Comparison of ENCODE assay signal across 8 cellular contexts in the genomic region with DNA sequence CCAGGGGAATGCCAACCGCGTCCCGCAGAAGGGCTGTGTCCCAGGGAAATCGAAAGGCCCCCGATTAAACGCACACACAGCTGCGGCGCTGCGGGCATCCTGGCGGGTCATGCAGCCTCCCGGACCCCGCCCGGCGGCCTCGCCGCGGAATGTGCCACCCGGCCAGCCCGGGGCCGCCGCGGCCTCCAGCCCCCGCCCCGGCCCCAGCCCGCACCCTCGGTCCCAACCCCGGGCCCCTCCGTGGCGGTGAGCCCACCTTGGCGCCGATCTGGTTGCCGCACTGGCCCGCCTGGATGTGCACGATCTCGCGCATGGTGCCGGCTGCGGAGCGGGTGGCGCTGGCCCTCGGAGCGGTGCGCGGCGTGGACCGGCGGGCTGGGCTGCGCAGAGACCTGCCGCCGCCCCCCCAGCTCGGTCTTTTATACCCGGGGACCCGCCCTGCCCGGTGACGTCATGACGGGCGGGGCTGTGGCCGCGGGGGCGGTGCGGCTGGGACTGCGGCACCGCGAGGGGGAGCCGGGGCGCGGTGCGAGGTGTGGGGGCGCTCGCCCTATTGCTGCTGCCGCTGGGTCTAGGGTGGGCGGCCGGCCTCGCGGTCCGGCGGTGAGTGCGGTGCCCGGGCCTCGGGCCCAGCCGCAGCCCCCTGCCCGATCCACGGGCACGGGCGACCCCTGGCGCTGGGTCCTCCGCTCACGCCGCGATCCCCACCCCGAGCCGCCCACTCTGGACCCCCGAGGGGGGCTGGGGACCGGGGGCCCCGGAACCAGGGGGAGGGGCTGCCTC. TPM values are rescaled to one million over a fixed set of nuclear protein-coding genes. Genes with fewer than 3 reads are reported as not detected.
A peak's percentile ranks its signal among the peaks of the same experiment; 100 is the strongest.
DNase-seq lines count a peak whose midpoint lies in the region; ATAC-seq and TF ChIP-seq lines count a peak whose summit lies in the region.

A gene (minus strand): TSS at position 394 of the 783 bp plus-strand sequence. CDS start 81 bp downstream, at position 313.

- peak within 1 kb of the TSS; percentile 90 for H3K27ac ChIP-seq in caudate nucleus (ENCODE audit: low read depth, low read length)

- no peaks in the 10 kb centered on the region for H3K36me3 Mint-ChIP-seq in activated B cell treated with CpG ODN at 0.5 μM for 24 hours (ENCODE audit: low read depth)

- peak; percentile 80 for ATAC-seq in HG02610 (IDR thresholded peaks at IDR 0.05; ENCODE audit: unreplicated experiment)
- peak; percentile 89 for ATAC-seq in activated B cell treated with CpG ODN at 0.5 μM for 24 hours (ENCODE audit: low read depth)

- DNase-seq in DMS153 (lab: John Stamatoyannopoulos, UW) (peak; percentile 14), DMS153 treated with DMSO at 0.1 percent for 48 hours (lab: John Stamatoyannopoulos, UW; ENCODE audit: unreplicated experiment) (no peak), NCI-H128 (lab: John Stamatoyannopoulos, UW; ENCODE audit: unreplicated experiment) (peak; percentile 50), activated B cell treated with CpG ODN at 0.5 μM for 24 hours (peak; percentile 91), caudate nucleus (lab: John Stamatoyannopoulos, UW) (peak in 59 of 61 donors; percentile 14 to 91 (median 71)), islet precursor cell (peak; percentile 86)
- DNase-seq in stimulated activated CD4-positive, alpha-beta T cell treated with anti-CD3 and anti-CD28 coated beads, Interleukin-12 subunit alpha, Interleukin-12 subunit beta, amount 100 ng/mL, for 48 hours (ENCODE audit: low read depth in 2 of 3, low spot score in 1 of 3), result peak; percentile 50 to 75 (median 67)

- no peak for TF ChIP-seq CTCF in activated B cell treated with CpG ODN at 0.5 μM for 24 hours (IDR thresholded peaks at IDR 0.05)

- peaks cover 31% of the 10 kb centered on the region for H3K4me1 Mint-ChIP-seq in activated B cell treated with CpG ODN at 0.5 μM for 24 hours

- POLR2A ChIA-PET in activated B cell treated with CpG ODN at 0.5 μM for 24 hours (lab: Charles Lee), result interaction anchor here (0.6 to 1.2 kb wide), 6 partner anchors 38 to 864 kb away, joined by 3 to 5 read pairs (median 4); a partner anchor contains a TSS

- intact Hi-C loops in activated B cell treated with CpG ODN at 0.5 μM for 24 hours (cut with micrococcal nuclease), result loop anchor here (1.0 to 5.0 kb wide), 6 partner anchors 31 to 977 kb away; a partner anchor contains a TSS

- H3K27me3 Mint-ChIP-seq in activated B cell treated with CpG ODN at 0.5 μM for 24 hours, result peaks cover 3% of the 10 kb centered on the region

- CTCF ChIA-PET in activated B cell treated with CpG ODN at 0.5 μM for 24 hours (lab: Charles Lee), result interaction anchor here (0.6 to 1.3 kb wide), 5 partner anchors 30 to 104 kb away, joined by 3 to 5 read pairs (median 3); a partner anchor contains a TSS

- peak within 1 kb of the TSS; percentile 85 for H3K4me3 Mint-ChIP-seq in activated B cell treated with CpG ODN at 0.5 μM for 24 hours

- no peaks in the 10 kb centered on the region for H3K9me3 Mint-ChIP-seq in activated B cell treated with CpG ODN at 0.5 μM for 24 hours

- peak within 1 kb of the TSS; percentile 83 for H3K27ac Mint-ChIP-seq in activated B cell treated with CpG ODN at 0.5 μM for 24 hours

RNA-seq across cellular contexts. Expression of the gene that starts here (rescaled TPM):
- 3.3 TPM in 2 replicates for total RNA-seq in activated B cell treated with CpG ODN at 0.5 μM for 24 hours
